ENCODE assay signal across 8 cellular contexts in the genomic region with DNA sequence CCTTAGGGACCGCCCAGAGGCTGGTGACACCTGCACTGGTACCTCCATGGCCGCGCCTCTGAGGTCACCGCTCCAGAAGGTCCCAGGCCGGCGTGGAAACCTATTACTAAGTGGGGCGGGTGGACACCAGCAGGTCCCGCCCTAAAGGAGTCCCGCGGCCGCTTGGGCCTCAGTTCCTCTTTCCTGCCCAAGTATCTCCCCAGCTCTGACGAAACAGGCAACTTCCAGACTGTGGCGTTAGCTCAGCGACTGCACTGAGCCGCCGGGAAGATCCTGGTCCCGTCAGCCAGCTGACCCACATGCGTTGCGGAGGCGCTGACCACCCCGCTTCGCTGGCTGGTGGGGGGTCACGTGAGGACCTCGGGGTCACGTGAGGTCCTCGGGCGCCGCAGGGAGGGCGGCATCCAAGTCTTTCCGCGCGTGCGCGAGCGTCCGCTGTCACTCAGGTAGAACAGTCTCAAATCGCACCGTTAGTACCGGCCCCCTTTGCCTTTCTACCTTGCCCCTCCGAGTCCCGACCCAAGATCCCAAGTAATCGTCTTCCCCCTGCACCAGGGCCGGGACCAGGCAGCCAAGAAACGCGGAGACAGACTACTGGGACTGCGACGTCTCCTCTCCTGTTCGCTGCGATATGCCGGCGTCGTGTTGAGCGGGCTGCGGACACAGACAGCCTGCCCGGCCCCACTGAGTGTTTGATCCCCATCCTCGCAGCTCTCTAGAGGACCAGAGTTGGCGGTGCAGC. TPM values are rescaled to one million over a fixed set of nuclear protein-coding genes. Genes with fewer than 3 reads are reported as not detected.
A peak's percentile ranks its signal among the peaks of the same experiment; 100 is the strongest.
DNase-seq lines count a peak whose midpoint lies in the region; ATAC-seq, FAIRE-seq and TF ChIP-seq lines count a peak whose summit lies in the region.

No MANE protein-coding gene starts in this region.

- peak overlapping the region; percentile 93 for H3K4me3 Mint-ChIP-seq in activated B cell treated with CpG ODN at 0.5 μM for 24 hours

- CTCF ChIA-PET in activated B cell treated with CpG ODN at 0.5 μM for 24 hours (lab: Charles Lee), result interaction anchor here (0.7 kb wide), 1 partner anchor 50 kb away, joined by 3 read pairs; no protein-coding TSS in a partner anchor

- peak; percentile 94 for DNase-seq in GM18507 (ENCODE audit: extremely low spot score, insufficient read length, low read depth)
- peak; percentile 91 to 94 for DNase-seq in NCI-H2081 (lab: John Stamatoyannopoulos, UW)
- DNase-seq in activated B cell treated with CpG ODN at 0.5 μM for 24 hours, result peak; percentile 71
- peak; percentile 84 for DNase-seq in central memory CD4-positive, alpha-beta T cell
- DNase-seq in kidney glomerular epithelial cell (lab: John Stamatoyannopoulos, UW), result peak; percentile 36
- peak; percentile 77 to 88 for DNase-seq in stimulated activated CD4-positive, alpha-beta T cell treated with anti-CD3 and anti-CD28 coated beads, Interleukin-2, amount 100 ng/mL, for 24 hours
- no peak for DNase-seq in A172 (ENCODE audit: low spot score)

- H3K36me3 Mint-ChIP-seq in activated B cell treated with CpG ODN at 0.5 μM for 24 hours (ENCODE audit: low read depth), result peaks cover 3% of the 10 kb centered on the region

- FAIRE-seq in GM18507 (lab: Jason Lieb, UNC), result peak; percentile 93

- POLR2A ChIA-PET in activated B cell treated with CpG ODN at 0.5 μM for 24 hours (lab: Charles Lee), result interaction anchor here (0.7 to 3.0 kb wide), 12 partner anchors 11 to 696 kb away, joined by 3 to 77 read pairs (median 9); partner anchors contain the start of gene KDM4C

- ATAC-seq in HG02973 (IDR thresholded peaks at IDR 0.05; ENCODE audit: unreplicated experiment) (peak; percentile 79), activated B cell treated with CpG ODN at 0.5 μM for 24 hours (ENCODE audit: low read depth) (peak; percentile 84)

- no peaks in the 10 kb centered on the region for H3K27me3 Mint-ChIP-seq in activated B cell treated with CpG ODN at 0.5 μM for 24 hours

- H3K9me3 Mint-ChIP-seq in activated B cell treated with CpG ODN at 0.5 μM for 24 hours, result peaks cover 3% of the 10 kb centered on the region

- intact Hi-C loops in activated B cell treated with CpG ODN at 0.5 μM for 24 hours (cut with micrococcal nuclease), result loop anchor here (1.0 kb wide), 3 partner anchors 14 to 53 kb away; partner anchors contain the start of gene KDM4C

- no peak for TF ChIP-seq CTCF in activated B cell treated with CpG ODN at 0.5 μM for 24 hours (IDR thresholded peaks at IDR 0.05)

- peak overlapping the region; percentile 98 for H3K27ac Mint-ChIP-seq in activated B cell treated with CpG ODN at 0.5 μM for 24 hours

- H3K4me1 Mint-ChIP-seq in activated B cell treated with CpG ODN at 0.5 μM for 24 hours, result peaks cover 22% of the 10 kb centered on the region

RNA-seq across cellular contexts. Expression of gene KDM4C, which starts 53.7 kb away (rescaled TPM):
- total RNA-seq in activated B cell treated with CpG ODN at 0.5 μM for 24 hours, result 90.7 and 113 TPM in 2 replicates
- 10.7 and 11.9 TPM in 2 replicates for total RNA-seq in A172 (2014; rRNA removed; shearing (Covaris generic))

RNA-seq across cellular contexts. Expression of gene GLDC, which starts 58.5 kb away (rescaled TPM):
- total RNA-seq in activated B cell treated with CpG ODN at 0.5 μM for 24 hours, result 2.3 and 2.6 TPM in 2 replicates
- total RNA-seq in A172 (2014; rRNA removed; shearing (Covaris generic)), result 2.3 and 2.9 TPM in 2 replicates
